Comparison of ENCODE assay signal across 1 cellular context in the genomic region with DNA sequence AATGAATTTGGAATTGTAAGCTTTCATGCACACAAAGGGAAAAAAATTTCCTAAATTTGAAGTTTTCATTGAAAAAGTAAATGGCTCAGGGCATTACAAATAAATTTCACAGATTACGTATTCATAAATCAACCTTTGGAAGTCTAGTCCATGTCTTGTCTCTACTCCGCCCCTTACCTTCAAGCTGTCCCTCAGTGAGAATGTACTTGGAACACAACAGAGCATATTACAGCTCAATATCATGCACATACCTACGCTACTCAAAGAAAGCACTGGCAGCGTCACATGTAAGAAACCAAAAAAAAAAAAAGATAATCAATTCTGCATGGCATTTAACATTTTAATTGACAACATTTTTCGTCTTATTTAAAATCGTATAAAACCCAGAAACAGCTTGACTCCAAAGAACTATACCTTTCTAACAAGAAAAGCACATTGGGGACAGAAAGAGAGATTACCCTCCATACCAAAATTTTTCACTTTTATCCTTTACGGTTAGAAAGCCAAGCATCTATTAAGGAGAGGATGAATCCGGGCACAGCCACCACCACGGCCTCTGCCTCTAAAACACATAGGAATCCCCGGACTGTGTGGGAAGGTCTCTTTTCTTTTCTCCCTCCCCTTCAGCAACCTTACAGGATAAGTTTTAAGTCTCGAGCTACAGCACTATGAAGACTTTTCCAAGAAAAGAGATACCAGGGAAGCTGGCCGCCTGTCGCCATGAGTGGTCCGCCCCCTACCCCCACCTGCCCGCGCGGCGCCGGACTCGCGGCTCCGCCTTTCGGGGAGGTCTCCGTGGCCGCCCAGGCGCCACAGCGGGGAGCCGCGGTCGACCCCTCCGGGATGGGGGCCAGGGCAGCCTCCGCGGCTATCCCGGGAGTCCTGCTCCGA.
TF ChIP-seq lines count a peak whose summit lies in the region.

No MANE protein-coding gene starts in this region.

TF ChIP-seq in HepG2, 621 proteins besides CTCF, POLR2A, EP300 and RAD21 (continued from another document and continues in another):
- no peak for TF ChIP-seq DMTF1 (CRISPR knock-in tag; IDR thresholded peaks at IDR 0.05)
- no peak for TF ChIP-seq CC2D1A (CRISPR knock-in tag; IDR thresholded peaks at IDR 0.05)
- TF ChIP-seq REXO4 (CRISPR knock-in tag; IDR thresholded peaks at IDR 0.05; ENCODE audit: borderline replicate concordance): no peak
- no peak for TF ChIP-seq SIX1 (CRISPR knock-in tag; IDR thresholded peaks at IDR 0.05; ENCODE audit: borderline replicate concordance)
- TF ChIP-seq ZFP36L1 (CRISPR knock-in tag; IDR thresholded peaks at IDR 0.05): no peak
- TF ChIP-seq KLF16 (CRISPR knock-in tag; IDR thresholded peaks at IDR 0.05): no peak
- TF ChIP-seq ZNF552 (CRISPR knock-in tag; IDR thresholded peaks at IDR 0.05; ENCODE audit: borderline replicate concordance): no peak
- TF ChIP-seq ZNF543 (CRISPR knock-in tag; IDR thresholded peaks at IDR 0.05): no peak
- no peak for TF ChIP-seq STAT5B (CRISPR knock-in tag; IDR thresholded peaks at IDR 0.05)
- TF ChIP-seq, protein P1, sequence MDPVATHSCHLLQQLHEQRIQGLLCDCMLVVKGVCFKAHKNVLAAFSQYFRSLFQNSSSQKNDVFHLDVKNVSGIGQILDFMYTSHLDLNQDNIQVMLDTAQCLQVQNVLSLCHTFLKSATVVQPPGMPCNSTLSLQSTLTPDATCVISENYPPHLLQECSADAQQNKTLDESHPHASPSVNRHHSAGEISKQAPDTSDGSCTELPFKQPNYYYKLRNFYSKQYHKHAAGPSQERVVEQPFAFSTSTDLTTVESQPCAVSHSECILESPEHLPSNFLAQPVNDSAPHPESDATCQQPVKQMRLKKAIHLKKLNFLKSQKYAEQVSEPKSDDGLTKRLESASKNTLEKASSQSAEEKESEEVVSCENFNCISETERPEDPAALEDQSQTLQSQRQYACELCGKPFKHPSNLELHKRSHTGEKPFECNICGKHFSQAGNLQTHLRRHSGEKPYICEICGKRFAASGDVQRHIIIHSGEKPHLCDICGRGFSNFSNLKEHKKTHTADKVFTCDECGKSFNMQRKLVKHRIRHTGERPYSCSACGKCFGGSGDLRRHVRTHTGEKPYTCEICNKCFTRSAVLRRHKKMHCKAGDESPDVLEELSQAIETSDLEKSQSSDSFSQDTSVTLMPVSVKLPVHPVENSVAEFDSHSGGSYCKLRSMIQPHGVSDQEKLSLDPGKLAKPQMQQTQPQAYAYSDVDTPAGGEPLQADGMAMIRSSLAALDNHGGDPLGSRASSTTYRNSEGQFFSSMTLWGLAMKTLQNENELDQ (CRISPR knock-in tag; IDR thresholded peaks at IDR 0.05; ENCODE audit: borderline replicate concordance): no peak
- no peak for TF ChIP-seq ATF2 (CRISPR knock-in tag; IDR thresholded peaks at IDR 0.05)
- TF ChIP-seq MYNN (CRISPR knock-in tag; IDR thresholded peaks at IDR 0.05; ENCODE audit: low read depth): no peak
- TF ChIP-seq ZNF205 (CRISPR knock-in tag; IDR thresholded peaks at IDR 0.05): no peak
- no peak for TF ChIP-seq GABPA (IDR thresholded peaks at IDR 0.05; ENCODE audit: low read depth, low read length)
- no peak for TF ChIP-seq GABPA (CRISPR knock-in tag; IDR thresholded peaks at IDR 0.05; ENCODE audit: low read depth)
- TF ChIP-seq, protein P2, sequence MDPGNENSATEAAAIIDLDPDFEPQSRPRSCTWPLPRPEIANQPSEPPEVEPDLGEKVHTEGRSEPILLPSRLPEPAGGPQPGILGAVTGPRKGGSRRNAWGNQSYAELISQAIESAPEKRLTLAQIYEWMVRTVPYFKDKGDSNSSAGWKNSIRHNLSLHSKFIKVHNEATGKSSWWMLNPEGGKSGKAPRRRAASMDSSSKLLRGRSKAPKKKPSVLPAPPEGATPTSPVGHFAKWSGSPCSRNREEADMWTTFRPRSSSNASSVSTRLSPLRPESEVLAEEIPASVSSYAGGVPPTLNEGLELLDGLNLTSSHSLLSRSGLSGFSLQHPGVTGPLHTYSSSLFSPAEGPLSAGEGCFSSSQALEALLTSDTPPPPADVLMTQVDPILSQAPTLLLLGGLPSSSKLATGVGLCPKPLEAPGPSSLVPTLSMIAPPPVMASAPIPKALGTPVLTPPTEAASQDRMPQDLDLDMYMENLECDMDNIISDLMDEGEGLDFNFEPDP (CRISPR knock-in tag; conservative IDR thresholded peaks at IDR 0.05): no peak
- TF ChIP-seq YY1 (IDR thresholded peaks at IDR 0.05; ENCODE audit: insufficient read depth, insufficient replicate concordance, low read depth, low read length): no peak
- TF ChIP-seq KLF13 (CRISPR knock-in tag; IDR thresholded peaks at IDR 0.05): no peak
- TF ChIP-seq ZNF225 (CRISPR knock-in tag; IDR thresholded peaks at IDR 0.05): no peak
- TF ChIP-seq ZSCAN31 (CRISPR knock-in tag; IDR thresholded peaks at IDR 0.05; ENCODE audit: low read depth): no peak
- no peak for TF ChIP-seq PCBP2 (optimal IDR thresholded peaks at IDR 0.05; ENCODE audit: low read depth, low read length, poor library complexity, severe bottlenecking)
- TF ChIP-seq ETV6 (CRISPR knock-in tag; conservative IDR thresholded peaks at IDR 0.05): no peak
- no peak for TF ChIP-seq ZFYVE20 (CRISPR knock-in tag; IDR thresholded peaks at IDR 0.05; ENCODE audit: borderline replicate concordance, low read depth)
- no peak for TF ChIP-seq HNF1B (CRISPR knock-in tag; IDR thresholded peaks at IDR 0.05)
- TF ChIP-seq AFF4 (CRISPR knock-in tag; IDR thresholded peaks at IDR 0.05): no peak
- TF ChIP-seq DNMT3B (CRISPR knock-in tag; conservative IDR thresholded peaks at IDR 0.05): no peak
- TF ChIP-seq ZNF317 (CRISPR knock-in tag; IDR thresholded peaks at IDR 0.05): no peak
- no peak for TF ChIP-seq KDM4B (CRISPR knock-in tag; IDR thresholded peaks at IDR 0.05)
- TF ChIP-seq GATA4 (IDR thresholded peaks at IDR 0.05; ENCODE audit: borderline replicate concordance, low read depth): no peak
- TF ChIP-seq, protein P3, sequence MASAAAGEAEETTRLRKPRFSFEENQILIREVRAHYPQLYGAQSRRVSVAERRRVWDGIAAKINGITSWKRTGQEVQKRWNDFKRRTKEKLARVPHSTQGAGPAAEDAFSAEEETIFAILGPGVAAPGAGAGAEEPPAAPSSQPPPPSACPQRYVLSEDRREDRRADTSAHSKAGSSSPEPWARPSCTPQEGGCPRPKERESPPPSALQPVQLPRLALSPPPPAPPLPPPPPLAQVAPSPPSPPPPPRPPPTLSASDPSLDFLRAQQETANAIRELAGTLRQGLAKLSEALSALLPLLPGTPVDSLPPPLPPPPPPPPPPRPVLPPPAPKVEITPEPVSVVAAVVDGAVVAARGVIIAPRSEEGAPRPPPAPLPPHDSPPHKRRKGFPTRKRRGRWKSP (CRISPR knock-in tag; IDR thresholded peaks at IDR 0.05): peak; percentile 45; the same call in 1 of the 2 replicates
- no peak for TF ChIP-seq ATF7 (IDR thresholded peaks at IDR 0.05)
- no peak for TF ChIP-seq ATF7 (CRISPR knock-in tag; IDR thresholded peaks at IDR 0.05)
- TF ChIP-seq ZNF136 (CRISPR knock-in tag; IDR thresholded peaks at IDR 0.05; ENCODE audit: low read depth): no peak
- 0 out of 2 replicates have a peak, but pooled peaks have one; percentile 10 for TF ChIP-seq ZNF614 (CRISPR knock-in tag; IDR thresholded peaks at IDR 0.05; ENCODE audit: borderline replicate concordance)
- no peak for TF ChIP-seq ZNF737 (CRISPR knock-in tag; IDR thresholded peaks at IDR 0.05; ENCODE audit: borderline replicate concordance)
- TF ChIP-seq MTF1 (CRISPR knock-in tag; IDR thresholded peaks at IDR 0.05): no peak
- TF ChIP-seq MBD4 (IDR thresholded peaks at IDR 0.05; ENCODE audit: borderline replicate concordance, low read length): no peak
- TF ChIP-seq ARNT2 (CRISPR knock-in tag; IDR thresholded peaks at IDR 0.05; ENCODE audit: low read depth): 0 out of 2 replicates have a peak, but pooled peaks have one; percentile 3
- TF ChIP-seq ZNF33B (CRISPR knock-in tag; IDR thresholded peaks at IDR 0.05): 0 out of 2 replicates have a peak, but pooled peaks have one; percentile 37
- TF ChIP-seq ZNF747 (CRISPR knock-in tag; IDR thresholded peaks at IDR 0.05; ENCODE audit: borderline replicate concordance): no peak
- no peak for TF ChIP-seq ZSCAN9 (CRISPR knock-in tag; IDR thresholded peaks at IDR 0.05; ENCODE audit: borderline replicate concordance)
- TF ChIP-seq, protein P4, sequence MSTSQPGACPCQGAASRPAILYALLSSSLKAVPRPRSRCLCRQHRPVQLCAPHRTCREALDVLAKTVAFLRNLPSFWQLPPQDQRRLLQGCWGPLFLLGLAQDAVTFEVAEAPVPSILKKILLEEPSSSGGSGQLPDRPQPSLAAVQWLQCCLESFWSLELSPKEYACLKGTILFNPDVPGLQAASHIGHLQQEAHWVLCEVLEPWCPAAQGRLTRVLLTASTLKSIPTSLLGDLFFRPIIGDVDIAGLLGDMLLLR (CRISPR knock-in tag; IDR thresholded peaks at IDR 0.05): no peak
- TF ChIP-seq, protein P5, sequence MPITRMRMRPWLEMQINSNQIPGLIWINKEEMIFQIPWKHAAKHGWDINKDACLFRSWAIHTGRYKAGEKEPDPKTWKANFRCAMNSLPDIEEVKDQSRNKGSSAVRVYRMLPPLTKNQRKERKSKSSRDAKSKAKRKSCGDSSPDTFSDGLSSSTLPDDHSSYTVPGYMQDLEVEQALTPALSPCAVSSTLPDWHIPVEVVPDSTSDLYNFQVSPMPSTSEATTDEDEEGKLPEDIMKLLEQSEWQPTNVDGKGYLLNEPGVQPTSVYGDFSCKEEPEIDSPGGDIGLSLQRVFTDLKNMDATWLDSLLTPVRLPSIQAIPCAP (CRISPR knock-in tag; IDR thresholded peaks at IDR 0.05; ENCODE audit: low read depth): no peak
- TF ChIP-seq, protein P6, sequence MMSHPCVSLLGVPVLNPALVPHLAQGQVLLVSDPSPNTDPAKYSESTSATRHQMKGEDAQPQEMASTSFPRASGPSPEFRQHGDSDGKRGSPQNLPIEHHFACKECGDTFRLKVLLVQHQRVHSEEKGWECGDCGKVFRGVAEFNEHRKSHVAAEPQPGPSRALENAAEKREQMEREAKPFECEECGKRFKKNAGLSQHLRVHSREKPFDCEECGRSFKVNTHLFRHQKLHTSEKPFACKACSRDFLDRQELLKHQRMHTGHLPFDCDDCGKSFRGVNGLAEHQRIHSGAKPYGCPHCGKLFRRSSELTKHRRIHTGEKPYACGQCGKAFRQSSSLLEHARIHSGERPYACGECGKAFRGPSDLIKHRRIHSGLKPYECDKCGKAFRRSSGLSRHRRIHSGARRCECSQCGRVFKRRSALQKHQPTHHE (CRISPR knock-in tag; IDR thresholded peaks at IDR 0.05; ENCODE audit: borderline replicate concordance): 0 out of 2 replicates have a peak, but pooled peaks have one; percentile 33
- no peak for TF ChIP-seq ZFX (CRISPR knock-in tag; IDR thresholded peaks at IDR 0.05; ENCODE audit: low read depth)
